Comparison of ENCODE assay signal across 1 cellular context in genomic region chr6:159594106-159594749, GRCh38.
A peak's percentile ranks its signal among the peaks of the same experiment; 100 is the strongest.
TF ChIP-seq lines count a peak whose summit lies in the region.

No MANE protein-coding gene starts in this region.

TF ChIP-seq in K562, 482 proteins besides CTCF, POLR2A, EP300 and RAD21 (continued from another document):
- TF ChIP-seq ZNF23 (CRISPR knock-in tag; IDR thresholded peaks at IDR 0.05) (no peak), C11orf30 (IDR thresholded peaks at IDR 0.05; ENCODE audit: low read depth) (peak; percentile 55), ZNF175 (CRISPR knock-in tag; IDR thresholded peaks at IDR 0.05; ENCODE audit: low read depth) (0 out of 2 replicates have a peak, but pooled peaks have one; percentile 49), ZNF766 (CRISPR knock-in tag; conservative IDR thresholded peaks at IDR 0.05) (peak; percentile 41; the same call in 1 of the 2 replicates), MAFG (tag; conservative IDR thresholded peaks at IDR 0.05) (peak; percentile 52), NR0B1 (IDR thresholded peaks at IDR 0.05; ENCODE audit: partially characterized antibody) (no peak), ZNF316 (IDR thresholded peaks at IDR 0.05) (peak; percentile 43), NR2C2 (CRISPR knock-in tag; IDR thresholded peaks at IDR 0.05) (no peak), NR2C2 (tag; IDR thresholded peaks at IDR 0.05) (peak; percentile 82; the same call in 1 of the 2 replicates)
